ENCODE assay signal across 20 cellular contexts in genomic region chr1:2835650-2836159, GRCh38. TPM values are rescaled to one million over a fixed set of nuclear protein-coding genes. Genes with fewer than 3 reads are reported as not detected.
DNase-seq lines count a peak whose midpoint lies in the region; ATAC-seq, FAIRE-seq and TF ChIP-seq lines count a peak whose summit lies in the region.
"Had no signal": no experiment of that assay in that cellular context is flagged by ENCODE, and none has a peak within 500 bp of the region (broad histone marks: within the 10 kb centered on the region; RNA-seq: fewer than 3 reads in every experiment).

No MANE protein-coding gene starts in this region.

- H3K4me3 ChIP-seq in kidney (ENCODE audit: low read length in 2 of 2): no peak overlapping the region
- H3K4me3 ChIP-seq in aorta (ENCODE audit: low read length in 2 of 2): no peak overlapping the region
- no peak overlapping the region for H3K4me3 ChIP-seq in ascending aorta
- H3K4me3 ChIP-seq: GM23338 had no signal

- H3K27me3 ChIP-seq in aorta (ENCODE audit: control insufficient read depth in 1 of 2, insufficient read depth in 2 of 2, low read length in 1 of 2) (no peaks in the 10 kb centered on the region), ascending aorta (no peaks in the 10 kb centered on the region)

- no peaks in the 10 kb centered on the region for H3K9me3 Mint-ChIP-seq in natural killer cell treated with Interleukin-12 subunit alpha and Interleukin-12 subunit beta and Interleukin-15 and Interleukin-18, amount 100 ng/mL, for 72 hours
- H3K9me3 Mint-ChIP-seq in natural killer cell: no peaks in the 10 kb centered on the region
- H3K9me3 Mint-ChIP-seq: CD4-positive, alpha-beta memory T cell had no signal

- peaks cover 10 to 13% of the 10 kb centered on the region in 2 donors for H3K4me1 Mint-ChIP-seq in natural killer cell treated with Interleukin-12 subunit alpha and Interleukin-12 subunit beta and Interleukin-15 and Interleukin-18, amount 100 ng/mL, for 72 hours (ENCODE audit: low read depth in 2 of 2)
- H3K4me1 Mint-ChIP-seq in natural killer cell: peaks cover 12 to 13% of the 10 kb centered on the region in 2 donors
- H3K4me1 Mint-ChIP-seq: GM23338, H9 had no signal

- DNase-seq in natural killer cell treated with Interleukin-12 subunit alpha and Interleukin-12 subunit beta and Interleukin-15 and Interleukin-18, amount 100 ng/mL, for 72 hours (ENCODE audit: low spot score): peak; percentile 41
- DNase-seq in natural killer cell: no peak
- peak; percentile 60 for DNase-seq in kidney
- DNase-seq in aorta: peak; percentile 19 to 31
- no peak for DNase-seq in NCI-H1105 treated with DMSO at 0.1 percent for 48 hours (lab: John Stamatoyannopoulos, UW)
- no peak for DNase-seq in ascending aorta (ENCODE audit: low spot score in 2 of 2)
- DNase-seq: C1 segment of cervical spinal cord; Calu3; CD4-positive, alpha-beta memory T cell; COR-L47; DMS53; DMS79 treated with DMSO at 0.1 percent for 48 hours; GF-D8; H9 had no signal

- no peak overlapping the region for H3K27ac ChIP-seq in kidney (ENCODE audit: low read depth in 2 of 2, low read length in 2 of 2)
- H3K27ac ChIP-seq in aorta (ENCODE audit: low read depth in 1 of 2, low read length in 2 of 2): no peak overlapping the region
- H3K27ac ChIP-seq in ascending aorta: no peak overlapping the region

- no peaks in the 10 kb centered on the region for H3K36me3 Mint-ChIP-seq in natural killer cell treated with Interleukin-12 subunit alpha and Interleukin-12 subunit beta and Interleukin-15 and Interleukin-18, amount 100 ng/mL, for 72 hours
- H3K36me3 Mint-ChIP-seq in natural killer cell: no peaks in the 10 kb centered on the region
- H3K36me3 Mint-ChIP-seq: CD4-positive, alpha-beta memory T cell had no signal

- ATAC-seq in natural killer cell treated with Interleukin-12 subunit alpha and Interleukin-12 subunit beta and Interleukin-15 and Interleukin-18, amount 100 ng/mL, for 72 hours: no peak
- ATAC-seq in natural killer cell (no peak), aorta (ENCODE audit: low FRiP score) (no peak)
- ATAC-seq: GM23338, HCT116 had no signal

- no peak overlapping the region for H3K27ac Mint-ChIP-seq in natural killer cell treated with Interleukin-12 subunit alpha and Interleukin-12 subunit beta and Interleukin-15 and Interleukin-18, amount 100 ng/mL, for 72 hours
- H3K27ac Mint-ChIP-seq in natural killer cell: no peak overlapping the region
- H3K27ac Mint-ChIP-seq: CD4-positive, alpha-beta memory T cell; GM23338; H9 had no signal

- no peak overlapping the region for H3K4me3 Mint-ChIP-seq in natural killer cell treated with Interleukin-12 subunit alpha and Interleukin-12 subunit beta and Interleukin-15 and Interleukin-18, amount 100 ng/mL, for 72 hours
- no peak overlapping the region for H3K4me3 Mint-ChIP-seq in natural killer cell
- H3K4me3 Mint-ChIP-seq: CD4-positive, alpha-beta memory T cell; GM23338; H9 had no signal

- WGBS in aorta, 2 donors: 92 to 94% methylated on average over 10 of the region's 10 CpGs

- H3K36me3 ChIP-seq in kidney (ENCODE audit: control insufficient read depth in 1 of 2, insufficient read depth in 2 of 2, low read length in 2 of 2) (no peaks in the 10 kb centered on the region), aorta (ENCODE audit: control insufficient read depth in 1 of 2, insufficient read depth in 2 of 2, low read length in 1 of 2) (no peaks in the 10 kb centered on the region), ascending aorta (no peaks in the 10 kb centered on the region)

- TF ChIP-seq CTCF in natural killer cell (IDR thresholded peaks at IDR 0.05) (no peak), kidney (IDR thresholded peaks at IDR 0.05; ENCODE audit: borderline replicate concordance, extremely low read depth, insufficient read depth) (no peak), ascending aorta (IDR thresholded peaks at IDR 0.05) (no peak)

- FAIRE-seq in kidney (lab: Jason Lieb, UNC): no peak
- FAIRE-seq: GM12891, GM18507 had no signal

- intact Hi-C loops in natural killer cell (cut with micrococcal nuclease): no loop called here
- intact Hi-C loops in kidney (cut with DNase I): no loop called here
- intact Hi-C loops in aorta (cut with DNase I): no loop called here
- intact Hi-C loops in ascending aorta (cut with DNase I): no loop called here

- peaks cover 0 to 5% of the 10 kb centered on the region in 2 donors for H3K9me3 ChIP-seq in kidney (ENCODE audit: control insufficient read depth in 1 of 2, low read length in 2 of 2)
- no peaks in the 10 kb centered on the region for H3K9me3 ChIP-seq in aorta (ENCODE audit: control insufficient read depth, low read length)
- H3K9me3 ChIP-seq in ascending aorta: no peaks in the 10 kb centered on the region

- no peak overlapping the region for H3K9ac ChIP-seq in kidney (ENCODE audit: low read length in 2 of 2)

- no peaks in the 10 kb centered on the region for H3K27me3 Mint-ChIP-seq in natural killer cell treated with Interleukin-12 subunit alpha and Interleukin-12 subunit beta and Interleukin-15 and Interleukin-18, amount 100 ng/mL, for 72 hours
- H3K27me3 Mint-ChIP-seq in natural killer cell (ENCODE audit: low read depth in 2 of 2): no peaks in the 10 kb centered on the region
- H3K27me3 Mint-ChIP-seq: CD4-positive, alpha-beta memory T cell had no signal

- H3K4me1 ChIP-seq in kidney (ENCODE audit: control insufficient read depth in 1 of 2, insufficient read depth in 1 of 2, low read depth in 1 of 2, low read length in 2 of 2): no peaks in the 10 kb centered on the region
- H3K4me1 ChIP-seq in aorta (ENCODE audit: control insufficient read depth in 1 of 2, insufficient read depth in 2 of 2, low read length in 2 of 2): no peaks in the 10 kb centered on the region
- H3K4me1 ChIP-seq in ascending aorta: no peaks in the 10 kb centered on the region

RNA-seq across cellular contexts. Expression of gene TTC34, which starts 34.2 kb away (rescaled TPM):
- under 1 TPM; 0.40 to 0.56 TPM for total RNA-seq in natural killer cell treated with Interleukin-12 subunit alpha and Interleukin-12 subunit beta and Interleukin-15 and Interleukin-18, amount 100 ng/mL, for 72 hours
- total RNA-seq in natural killer cell (1 to 10 TPM in 2 of 3 donors, under 1 TPM in 1; 0.80 to 1.4 (median 1.2) TPM), kidney (2.4 TPM), aorta (1 to 10 TPM in 1 of 2 donors, under 1 TPM in 1; 0.55 to 1.3 TPM), ascending aorta (0.75 TPM)
- polyA plus RNA-seq in kidney (ENCODE audit: insufficient read depth, low read depth, low replicate concordance) (0.15 TPM), aorta (under 1 TPM in 1 of 2 donors, not detected in 1; 0.95 TPM)
- total RNA-seq: A172, Daoy had no signal

Comparison
In these comparisons a context has a peak if more than half of its experiments do, and no peak if none do; other contexts are left out.
1. DNase-seq: peak in natural killer cell treated with Interleukin-12 subunit alpha and Interleukin-12 subunit beta and Interleukin-15 and Interleukin-18, amount 100 ng/mL, for 72 hours (single experiment), kidney (single experiment) and aorta (2 of 2); none in natural killer cell (single experiment), NCI-H1105 treated with DMSO at 0.1 percent for 48 hours (single experiment) and ascending aorta (0 of 2).